Comparison of ENCODE assay signal across 29 cellular contexts in the genomic region with DNA sequence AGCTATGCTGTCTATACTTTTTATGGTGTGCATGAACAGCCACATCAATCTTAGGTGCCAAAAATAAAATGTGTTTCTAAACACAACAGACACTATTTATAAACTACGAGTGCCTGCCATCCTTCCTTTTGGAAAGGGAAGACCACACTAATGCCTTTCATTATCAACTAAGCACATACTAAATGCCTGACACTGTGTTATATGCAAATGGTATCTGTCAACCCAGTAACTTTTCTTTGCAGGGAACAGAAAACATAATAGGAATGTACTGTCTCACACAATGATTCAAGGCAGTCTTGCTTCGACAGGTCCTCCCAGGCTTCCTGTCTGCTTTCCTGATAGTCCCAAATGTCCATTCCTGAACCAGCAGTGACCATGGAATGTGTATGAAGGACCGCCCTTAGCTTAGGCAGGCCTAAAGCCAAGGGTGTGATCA. TPM values are rescaled to one million over a fixed set of nuclear protein-coding genes. Genes with fewer than 3 reads are reported as not detected.
DNase-seq lines count a peak whose midpoint lies in the region; ATAC-seq and TF ChIP-seq lines count a peak whose summit lies in the region.
"Had no signal": no experiment of that assay in that cellular context is flagged by ENCODE, and none has a peak within 500 bp of the region (broad histone marks: within the 10 kb centered on the region; RNA-seq: fewer than 3 reads in every experiment).

No MANE protein-coding gene starts in this region.

- H3K27ac ChIP-seq in heart right ventricle (peak overlapping the region; percentile 9 to 83 (median 70)), mesodermal cell (ENCODE audit: low read depth, low read length, severe bottlenecking) (peak overlapping the region; percentile 41)
- H3K27ac ChIP-seq: skin epidermis had no signal

- peak; percentile 68 for ATAC-seq in Right ventricle myocardium inferior
- peak; percentile 40 to 90 (median 74) for ATAC-seq in heart right ventricle
- ATAC-seq in sciatic nerve: no peak
- ATAC-seq in HG02840 (IDR thresholded peaks at IDR 0.05; ENCODE audit: low FRiP score, unreplicated experiment): no peak
- ATAC-seq in HG03520 (IDR thresholded peaks at IDR 0.05; ENCODE audit: unreplicated experiment): no peak
- ATAC-seq: activated T-cell treated with anti-CD3 and anti-CD28 coated beads, Interleukin-2, amount 50 U/mL, for 4 hours; natural killer cell; stimulated activated naive B cell treated with anti-CD40 and anti-IgM and Interleukin-4, amounts not matched to agents 10 μg/mL and 1 μg/mL and 100 μg/mL, for 72 hours; T-cell had no signal

- peaks cover 0 to 45% (median 8%) of the 10 kb centered on the region in 9 donors for H3K4me1 ChIP-seq in heart right ventricle
- H3K4me1 ChIP-seq in mesodermal cell (ENCODE audit: control insufficient read depth, insufficient read depth, low read length, poor library complexity, severe bottlenecking): peaks cover 23% of the 10 kb centered on the region

- H3K4me3 ChIP-seq in heart right ventricle (no peak overlapping the region), mesodermal cell (ENCODE audit: extremely low read depth, insufficient read depth, low read length, poor library complexity, severe bottlenecking) (no peak overlapping the region)
- H3K4me3 ChIP-seq: skin epidermis had no signal

- no peak for DNase-seq in Right ventricle myocardium inferior (ENCODE audit: missing footprints)
- no peak for DNase-seq in cardiac septum (ENCODE audit: low spot score)
- DNase-seq in heart right ventricle: no peak
- DNase-seq in sciatic nerve (ENCODE audit: low spot score): no peak
- DNase-seq in DMS79 (lab: John Stamatoyannopoulos, UW): no peak
- DNase-seq: 8988T; activated B cell treated with CpG ODN at 0.5 μM for 24 hours; activated CD4-positive, alpha-beta T cell treated with anti-CD3 and anti-CD28 coated beads, Interleukin-2, amount 50 U/mL, for 1 hour; activated gamma-delta T cell; activated naive CD8-positive, alpha-beta T cell treated with anti-CD3 and anti-CD28 coated beads for 36 hours; activated T-cell treated with anti-CD3 and anti-CD28 coated beads, Interleukin-2, amount 50 U/mL, for 4 hours; anterior cingulate cortex; Calu3; central memory CD4-positive, alpha-beta T cell; DND-41; immature natural killer cell; natural killer cell; NCI-H1048; NCI-H446; NCI-H774; nucleus accumbens; stimulated activated naive B cell treated with anti-CD40 and anti-IgM and Interleukin-4, amounts not matched to agents 10 μg/mL and 1 μg/mL and 100 μg/mL, for 72 hours; substantia nigra; T-cell; trophoblast cell had no signal

- TF ChIP-seq CTCF in heart right ventricle (IDR thresholded peaks at IDR 0.05): no peak

- H3K9me3 ChIP-seq in heart right ventricle (no peaks in the 10 kb centered on the region), mesodermal cell (ENCODE audit: control insufficient read depth, low read length) (peaks cover 4% of the 10 kb centered on the region)

- H3K36me3 ChIP-seq in heart right ventricle (no peaks in the 10 kb centered on the region), mesodermal cell (ENCODE audit: control insufficient read depth, insufficient read depth, low read length) (peaks cover 35% of the 10 kb centered on the region)

- WGBS in heart right ventricle, 2 donors: 41 to 64% methylated on average over 3 of the region's 3 CpGs
- WGBS in mesodermal cell (ENCODE audit: insufficient coverage in 2 of 2), 2 experiments: 100% methylated on average over 2 to 3 of the region's 3 CpGs

- no peaks in the 10 kb centered on the region for H3K27me3 ChIP-seq in heart right ventricle

- intact Hi-C loops in Right ventricle myocardium inferior (cut with DNase I) (loop anchor here (1.0 to 5.0 kb wide), 2 partner anchors 28 to 45 kb away; a partner anchor contains a TSS), cardiac septum (cut with DNase I) (loop anchor here (2.0 kb wide), 1 partner anchor 43 kb away; no protein-coding TSS in a partner anchor), heart right ventricle (cut with DNase I) (loop anchor here in 2 of 10 donors (5.0 kb wide), 1 partner anchor 45 kb away; a partner anchor contains a TSS), sciatic nerve (cut with DNase I) (no loop called here)

RNA-seq across cellular contexts. Expression of a gene that starts 43.8 kb away (rescaled TPM):
- total RNA-seq in Right ventricle myocardium inferior (32.5 TPM), cardiac septum (23.3 TPM), heart right ventricle (10 to 100 TPM; 17.2 to 29.5 (median 21.0) TPM), sciatic nerve (21.4 TPM)
- polyA plus RNA-seq in heart right ventricle: 10 to 100 TPM in 1 of 2 donors, 1 to 10 TPM in 1; 4.9 to 18.2 TPM
- 41.9 TPM for polyA plus RNA-seq in mesodermal cell (2013, experiment 1 of 2)
- 35.3 TPM for polyA plus RNA-seq in mesodermal cell (2013, experiment 2 of 2)
- total RNA-seq: activated B cell treated with CpG ODN at 0.5 μM for 24 hours had no signal

Comparison
In these comparisons a context has a peak if more than half of its experiments do, and no peak if none do; other contexts are left out.
1. ATAC-seq: peak in Right ventricle myocardium inferior (single experiment) and heart right ventricle (8 of 8); none in sciatic nerve (single experiment), HG02840 (single experiment) and HG03520 (single experiment).